Comparison of ENCODE assay signal across 8 cellular contexts in genomic region chr6:125746731-125747588, GRCh38. TPM values are rescaled to one million over a fixed set of nuclear protein-coding genes. Genes with fewer than 3 reads are reported as not detected.
DNase-seq lines count a peak whose midpoint lies in the region; ATAC-seq and TF ChIP-seq lines count a peak whose summit lies in the region.

No MANE protein-coding gene starts in this region.

- in situ Hi-C loops in Panc1 (cut with HindIII; ENCODE audit: low pct_unique_long_range_greater_than_20kb, low sequenced_read_pairs), result no loop called here

- H3K4me3 Mint-ChIP-seq in activated naive CD8-positive, alpha-beta T cell, result peak overlapping the region; percentile 84
- H3K4me3 Mint-ChIP-seq in progenitor cell of endocrine pancreas (ENCODE audit: low read depth), result peak overlapping the region; percentile 76

- H3K27me3 ChIP-seq in Panc1 (ENCODE audit: control insufficient read depth, insufficient read depth, low read length), result peaks cover 81% of the 10 kb centered on the region
- no peaks in the 10 kb centered on the region for H3K27me3 ChIP-seq in right atrium auricular region

- intact Hi-C loops in Panc1 (cut with micrococcal nuclease; ENCODE audit: unreplicated experiment), result no loop called here

- H3K27me3 Mint-ChIP-seq in activated naive CD8-positive, alpha-beta T cell, result peaks cover 31% of the 10 kb centered on the region
- H3K27me3 Mint-ChIP-seq in progenitor cell of endocrine pancreas, result peaks cover 73% of the 10 kb centered on the region

- peaks cover 24% of the 10 kb centered on the region for H3K4me1 ChIP-seq in Panc1 (ENCODE audit: control insufficient read depth, insufficient read depth, low read length)
- H3K4me1 ChIP-seq in right atrium auricular region, result peaks cover 0 to 19% of the 10 kb centered on the region in 2 donors

- H3K27ac Mint-ChIP-seq in activated naive CD8-positive, alpha-beta T cell, result peak overlapping the region; percentile 1
- H3K27ac Mint-ChIP-seq in progenitor cell of endocrine pancreas, result peak overlapping the region; percentile 39

- DNase-seq in AG08395 (ENCODE audit: low spot score), result peak; percentile 4
- DNase-seq in Panc1 (ENCODE audit: low read depth, low spot score), result no peak
- DNase-seq in right atrium auricular region (ENCODE audit: low spot score), result peak; percentile 82
- no peak for DNase-seq in progenitor cell of endocrine pancreas (ENCODE audit: low spot score, unreplicated experiment)
- DNase-seq in NCI-H187 (lab: John Stamatoyannopoulos, UW), result no peak

- no peaks in the 10 kb centered on the region for H3K9me3 ChIP-seq in Panc1 (ENCODE audit: control insufficient read depth, insufficient read depth, low read depth, low read length)
- H3K9me3 ChIP-seq in right atrium auricular region, result no peaks in the 10 kb centered on the region

- H3K36me3 ChIP-seq in Panc1 (ENCODE audit: control insufficient read depth, insufficient read depth, low read length) (no peaks in the 10 kb centered on the region), right atrium auricular region (no peaks in the 10 kb centered on the region)

- H3K27ac ChIP-seq in Panc1 (ENCODE audit: low read length) (no peak overlapping the region), right atrium auricular region (peak overlapping the region; percentile 86 to 87)

- peak overlapping the region; percentile 65 to 71 for H3K4me3 ChIP-seq in Panc1 (ENCODE audit: low read depth in 2 of 2, low read length in 2 of 2)
- peak overlapping the region; percentile 66 to 73 for H3K4me3 ChIP-seq in right atrium auricular region

- no TSS peak for BruUV-seq in Panc1 (replicated peaks; lab: Mats Ljungman, UMichigan)

- ATAC-seq in GM18909 (IDR thresholded peaks at IDR 0.05; ENCODE audit: poor library complexity, unreplicated experiment), result peak; percentile 67
- peak; percentile 49 for ATAC-seq in HG03139 (IDR thresholded peaks at IDR 0.05; ENCODE audit: unreplicated experiment)
- no peak for ATAC-seq in Panc1

- TF ChIP-seq CTCF in Panc1 (IDR thresholded peaks at IDR 0.05) (peak; percentile 19), right atrium auricular region (IDR thresholded peaks at IDR 0.05) (no peak), progenitor cell of endocrine pancreas (IDR thresholded peaks at IDR 0.05; ENCODE audit: unreplicated experiment) (no peak)

- CTCF ChIA-PET in Panc1 (lab: Charles Lee), result no interaction called here

- no peaks in the 10 kb centered on the region for H3K9me3 Mint-ChIP-seq in activated naive CD8-positive, alpha-beta T cell (ENCODE audit: low read depth)
- H3K9me3 Mint-ChIP-seq in progenitor cell of endocrine pancreas (ENCODE audit: low read depth), result no peaks in the 10 kb centered on the region

- peaks cover 31% of the 10 kb centered on the region for H3K4me1 Mint-ChIP-seq in activated naive CD8-positive, alpha-beta T cell (ENCODE audit: low read depth)
- peaks cover 20% of the 10 kb centered on the region for H3K4me1 Mint-ChIP-seq in progenitor cell of endocrine pancreas (ENCODE audit: low read depth)

- POLR2A ChIA-PET in Panc1 (lab: Charles Lee), result no interaction called here

- H3K36me3 Mint-ChIP-seq in activated naive CD8-positive, alpha-beta T cell, result no peaks in the 10 kb centered on the region
- no peaks in the 10 kb centered on the region for H3K36me3 Mint-ChIP-seq in progenitor cell of endocrine pancreas (ENCODE audit: insufficient read depth)

RNA-seq across cellular contexts. Expression of gene HEY2, which starts 2.5 kb away (rescaled TPM):
- total RNA-seq in Panc1 (2021; ENCODE audit: unreplicated experiment) (not detected), right atrium auricular region (1 to 10 TPM; 1.8 to 2.7 TPM), progenitor cell of endocrine pancreas (1.4 and 2.3 TPM in 2 replicates)
- polyA plus RNA-seq in Panc1 (2012; ENCODE audit: insufficient read length), result not detected

RNA-seq across cellular contexts. Expression of gene NCOA7, which starts 43.8 kb away (rescaled TPM):
- 37.3 TPM for total RNA-seq in Panc1 (2021; ENCODE audit: unreplicated experiment)
- 17.1 TPM for polyA plus RNA-seq in Panc1 (2012; ENCODE audit: insufficient read length)
- 10 to 100 TPM; 12.2 to 12.7 TPM for total RNA-seq in right atrium auricular region
- 13.6 and 18.0 TPM in 2 replicates for total RNA-seq in progenitor cell of endocrine pancreas

Comparison
In these comparisons a context has a peak if more than half of its experiments do, and no peak if none do; other contexts are left out.
1. DNase-seq: peak in AG08395 (single experiment) and right atrium auricular region (single experiment); none in Panc1 (single experiment), progenitor cell of endocrine pancreas (single experiment) and NCI-H187 (0 of 2).